Comparison of ENCODE assay signal across 1 cellular context in genomic region chr11:95708681-95709080, GRCh38.
TF ChIP-seq lines count a peak whose summit lies in the region.

No MANE protein-coding gene starts in this region.

TF ChIP-seq in K562, 482 proteins besides CTCF, POLR2A, EP300 and RAD21 (continued from another document):
- no peak for TF ChIP-seq THAP12 (CRISPR knock-in tag; IDR thresholded peaks at IDR 0.05)
- TF ChIP-seq ARID1B (IDR thresholded peaks at IDR 0.05), result no peak
- no peak for TF ChIP-seq TCFL5 (CRISPR knock-in tag; conservative IDR thresholded peaks at IDR 0.05)
- TF ChIP-seq MCM5 (IDR thresholded peaks at IDR 0.05; ENCODE audit: low read depth), result no peak
- no peak for TF ChIP-seq PHB (CRISPR knock-in tag; IDR thresholded peaks at IDR 0.05)
- TF ChIP-seq CHCHD3 (CRISPR knock-in tag; IDR thresholded peaks at IDR 0.05), result no peak
- no peak for TF ChIP-seq NFYB (IDR thresholded peaks at IDR 0.05; ENCODE audit: extremely low read depth, insufficient read length)
- TF ChIP-seq ARHGAP35 (IDR thresholded peaks at IDR 0.05; ENCODE audit: partially characterized antibody), result no peak
- TF ChIP-seq CSDE1 (IDR thresholded peaks at IDR 0.05), result no peak
- TF ChIP-seq TCF15 (CRISPR knock-in tag; IDR thresholded peaks at IDR 0.05), result no peak
- TF ChIP-seq KLF16 (IDR thresholded peaks at IDR 0.05), result no peak
- no peak for TF ChIP-seq ZBTB17 (CRISPR knock-in tag; IDR thresholded peaks at IDR 0.05)
- no peak for TF ChIP-seq RBM14 (IDR thresholded peaks at IDR 0.05; ENCODE audit: borderline replicate concordance, insufficient read depth, low read depth, low read length)
